In the genomic region with DNA sequence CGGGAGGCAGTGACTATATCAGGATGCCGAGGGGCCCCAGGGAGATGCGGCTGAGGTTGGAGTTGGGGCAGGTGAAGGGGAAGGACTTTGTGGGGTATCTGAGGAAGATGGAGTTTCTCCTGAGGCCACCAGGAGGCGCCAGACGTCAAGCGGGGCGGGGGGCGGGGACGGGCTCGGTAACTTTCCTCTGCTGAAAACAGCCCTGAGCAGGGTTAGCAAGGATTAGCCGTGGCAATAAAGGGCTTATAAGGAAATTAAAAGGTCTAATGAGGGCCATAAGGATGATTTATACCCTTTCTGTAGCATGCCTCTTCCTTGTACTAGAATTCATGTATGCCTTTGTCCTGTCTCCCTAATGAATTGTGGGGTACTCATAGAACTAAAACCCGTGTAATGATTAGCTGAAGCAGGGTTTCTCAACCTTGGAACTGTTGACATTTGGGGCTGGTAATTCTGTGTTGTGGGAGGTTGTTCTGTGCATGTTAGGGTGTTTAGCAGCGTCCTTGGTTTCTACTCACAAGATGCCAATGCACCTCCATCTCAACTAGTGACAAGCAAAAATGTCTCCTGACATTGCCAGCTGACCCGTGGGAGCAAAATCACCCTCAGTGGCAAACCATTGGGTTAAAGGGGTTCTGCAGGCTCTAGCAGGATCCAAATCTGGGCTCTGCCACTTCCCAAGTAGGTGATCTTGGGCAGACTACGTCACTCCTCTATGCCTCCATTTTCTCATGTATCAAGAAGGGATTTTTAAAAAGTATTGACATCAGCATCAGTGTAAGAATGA, we compare ENCODE assay signal across 8 cellular contexts.
DNase-seq lines count a peak whose midpoint lies in the region; ATAC-seq and TF ChIP-seq lines count a peak whose summit lies in the region.

No MANE protein-coding gene starts in this region.

- ATAC-seq in memory B cell (ENCODE audit: low read depth), result peak; percentile 86
- ATAC-seq in HG03460 (IDR thresholded peaks at IDR 0.05; ENCODE audit: unreplicated experiment), result no peak

- H3K36me3 Mint-ChIP-seq in memory B cell, result no peaks in the 10 kb centered on the region

- H3K4me3 Mint-ChIP-seq in memory B cell, result peak overlapping the region; percentile 13

- peaks cover 24% of the 10 kb centered on the region for H3K4me1 Mint-ChIP-seq in memory B cell

- TF ChIP-seq CTCF in LNCAP (IDR thresholded peaks at IDR 0.05), result peak; percentile 77

- H3K9me3 Mint-ChIP-seq in memory B cell, result no peaks in the 10 kb centered on the region

- no peak overlapping the region for H3K27ac Mint-ChIP-seq in memory B cell

- H3K27me3 Mint-ChIP-seq in memory B cell, result peaks cover 8% of the 10 kb centered on the region

- DNase-seq in NCI-H1436 (lab: John Stamatoyannopoulos, UW) (peak; percentile 7), NCI-H1436 treated with DMSO at 0.1 percent for 48 hours (lab: John Stamatoyannopoulos, UW) (no peak), cerebellum (ENCODE audit: low spot score) (peak; percentile 30), memory B cell (ENCODE audit: low spot score in 2 of 2) (peak; percentile 46 to 52)
- peak; percentile 52 for DNase-seq in activated CD4-positive, CD25-positive, alpha-beta regulatory T cell treated with anti-CD3 and anti-CD28 coated beads, Interleukin-2, amount 50 U/mL, for 72 hours
- peak; percentile 3 to 19 for DNase-seq in stimulated activated CD8-positive, alpha-beta memory T cell treated with anti-CD3 and anti-CD28 coated beads, Interleukin-7, amount 100 ng/mL, for 1 hour (ENCODE audit: low read depth in 2 of 2)
